ENCODE assay signal across 8 cellular contexts in genomic region chr21:45982758-45983731, GRCh38. TPM values are rescaled to one million over a fixed set of nuclear protein-coding genes. Genes with fewer than 3 reads are reported as not detected.
DNase-seq lines count a peak whose midpoint lies in the region; TF ChIP-seq lines count a peak whose summit lies in the region.

No MANE protein-coding gene starts in this region.

- no peaks in the 10 kb centered on the region for H3K9me3 ChIP-seq in BLaER1 treated with 17β-estradiol and CSF1 and Interleukin-3, amounts not matched to agents 10 nM and 100 nM (replicated peaks in 1 of 11)
- H3K9me3 ChIP-seq in PC-9 (ENCODE audit: insufficient read depth, low read depth) = no peaks in the 10 kb centered on the region
- no peaks in the 10 kb centered on the region for H3K9me3 ChIP-seq in fibroblast of lung (ENCODE audit: control insufficient read depth, insufficient read depth, low read depth, low read length)

- H3K9me2 ChIP-seq in PC-9 (ENCODE audit: insufficient read depth) = no peaks in the 10 kb centered on the region

- H3K79me2 ChIP-seq in PC-9 (ENCODE audit: low read depth) (peaks cover 18% of the 10 kb centered on the region), fibroblast of lung (ENCODE audit: control insufficient read depth, insufficient read depth, low read length) (peaks cover 63% of the 10 kb centered on the region)

- H3K4me2 ChIP-seq in BLaER1 treated with 17β-estradiol and CSF1 and Interleukin-3, amounts not matched to agents 10 nM and 100 nM = peak overlapping the region; percentile 97 to 100 (median 99)
- peak overlapping the region; percentile 82 for H3K4me2 ChIP-seq in PC-9
- peak overlapping the region; percentile 80 for H3K4me2 ChIP-seq in fibroblast of lung (ENCODE audit: extremely low read depth, insufficient read depth, low read length)

- TF ChIP-seq CTCF in PC-9 (conservative IDR thresholded peaks at IDR 0.05) (no peak), fibroblast of lung (conservative IDR thresholded peaks at IDR 0.05 in 1 of 2, IDR thresholded peaks at IDR 0.05 in 1 of 2; ENCODE audit: low read depth in 1 of 2, low read length in 2 of 2) (no peak), osteocyte (IDR thresholded peaks at IDR 0.05) (no peak)

- H3K27me3 Mint-ChIP-seq in osteocyte (ENCODE audit: unreplicated experiment) = no peaks in the 10 kb centered on the region

- H3K27ac Mint-ChIP-seq in osteocyte (ENCODE audit: unreplicated experiment) = peak overlapping the region; percentile 54

- intact Hi-C loops in PC-9 (cut with micrococcal nuclease; ENCODE audit: unreplicated experiment) = loop anchor here (5.0 to 10.0 kb wide), 2 partner anchors 62 to 244 kb away; partner anchors contain the start of gene LSS

- no peak overlapping the region for H3K27ac ChIP-seq in BLaER1 treated with 17β-estradiol and CSF1 and Interleukin-3, amounts not matched to agents 10 nM and 100 nM
- H3K27ac ChIP-seq in PC-9 = no peak overlapping the region
- H3K27ac ChIP-seq in fibroblast of lung (ENCODE audit: insufficient read depth, low read length) = peak overlapping the region; percentile 65

- H3K4me3 Mint-ChIP-seq in osteocyte (ENCODE audit: unreplicated experiment) = peak overlapping the region; percentile 80

- DNase-seq in PC-9 (no peak), fibroblast of lung (ENCODE audit: low read depth in 2 of 2) (no peak), osteocyte (ENCODE audit: extremely low spot score, unreplicated experiment) (peak; percentile 84), hypothalamus (lab: John Stamatoyannopoulos, UW) (no peak), NCI-H1092 treated with DMSO at 0.1 percent for 48 hours (lab: John Stamatoyannopoulos, UW) (no peak), NCI-H2081 treated with DMSO at 0.1 percent for 48 hours (lab: John Stamatoyannopoulos, UW) (no peak)
- DNase-seq in activated CD4-positive, alpha-beta T cell treated with anti-CD3 and anti-CD28 coated beads, Interleukin-2, amount 50 U/mL, for 1 hour = no peak

- peaks cover 15% of the 10 kb centered on the region for H3K36me3 Mint-ChIP-seq in osteocyte (ENCODE audit: unreplicated experiment)

- H3K4me1 ChIP-seq in BLaER1 treated with 17β-estradiol and CSF1 and Interleukin-3, amounts not matched to agents 10 nM and 100 nM = peaks cover 22 to 51% (median 40%) of the 10 kb centered on the region in 10 experiments
- H3K4me1 ChIP-seq in PC-9 (replicated peaks; ENCODE audit: insufficient read depth) (no peaks in the 10 kb centered on the region), fibroblast of lung (ENCODE audit: control insufficient read depth, extremely low read depth, insufficient read depth, low read length) (peaks cover 30% of the 10 kb centered on the region)

- POLR2A ChIA-PET in PC-9 (lab: Charles Lee; ENCODE audit: unreplicated experiment) = no interaction called here

- peak overlapping the region; percentile 55 to 71 (median 62); a peak in 16 of 20 replicates for H3K4me3 ChIP-seq in BLaER1 treated with 17β-estradiol and CSF1 and Interleukin-3, amounts not matched to agents 10 nM and 100 nM
- H3K4me3 ChIP-seq in PC-9 = peak overlapping the region; percentile 79
- H3K4me3 ChIP-seq in fibroblast of lung (replicated peaks in 1 of 4; ENCODE audit: control extremely low read depth in 1 of 4, insufficient read depth in 1 of 4, low read depth in 3 of 4, low read length in 4 of 4) = peak overlapping the region; percentile 76 to 99 (median 96)

- H3K9me3 Mint-ChIP-seq in osteocyte (ENCODE audit: unreplicated experiment) = no peaks in the 10 kb centered on the region

- peaks cover 14% of the 10 kb centered on the region; the same call in 1 of the 2 replicates for H3F3A ChIP-seq in PC-9 (ENCODE audit: insufficient read depth, low read depth)

- H3K4me1 Mint-ChIP-seq in osteocyte (ENCODE audit: unreplicated experiment) = peaks cover 28% of the 10 kb centered on the region

- no peak overlapping the region for H2AFZ ChIP-seq in PC-9
- H2AFZ ChIP-seq in fibroblast of lung (ENCODE audit: low read length) = no peak overlapping the region

- peaks cover 0 to 24% (median 10%) of the 10 kb centered on the region in 11 experiments; a peak in 13 of 22 replicates for H4K20me1 ChIP-seq in BLaER1 treated with 17β-estradiol and CSF1 and Interleukin-3, amounts not matched to agents 10 nM and 100 nM
- H4K20me1 ChIP-seq in PC-9 (ENCODE audit: insufficient read depth) = no peaks in the 10 kb centered on the region
- H4K20me1 ChIP-seq in fibroblast of lung (ENCODE audit: control insufficient read depth, extremely low read depth, insufficient read depth, low read length) = no peaks in the 10 kb centered on the region

- H3K9ac ChIP-seq in BLaER1 treated with 17β-estradiol and CSF1 and Interleukin-3, amounts not matched to agents 10 nM and 100 nM = peak overlapping the region in 6 of 11 experiments; percentile 64 to 79 (median 74); a peak in 7 of 22 replicates
- H3K9ac ChIP-seq in fibroblast of lung (ENCODE audit: insufficient read depth, low read length) = peak overlapping the region; percentile 91

- no TSS peak for BruUV-seq in PC-9 (replicated peaks; lab: Mats Ljungman, UMichigan)

- CTCF ChIA-PET in PC-9 (lab: Charles Lee) = no interaction called here

- H3K36me3 ChIP-seq in BLaER1 treated with 17β-estradiol and CSF1 and Interleukin-3, amounts not matched to agents 10 nM and 100 nM = no peaks in the 10 kb centered on the region
- H3K36me3 ChIP-seq in PC-9 (ENCODE audit: low read depth) (no peaks in the 10 kb centered on the region), fibroblast of lung (ENCODE audit: control insufficient read depth, insufficient read depth, low read length) (peaks cover 50% of the 10 kb centered on the region)

- H3K27me3 ChIP-seq in BLaER1 treated with 17β-estradiol and CSF1 and Interleukin-3, amounts not matched to agents 10 nM and 100 nM = peaks cover 19 to 62% (median 38%) of the 10 kb centered on the region in 11 experiments
- H3K27me3 ChIP-seq in PC-9 (ENCODE audit: insufficient read depth, low read depth) (no peaks in the 10 kb centered on the region), fibroblast of lung (ENCODE audit: control insufficient read depth, insufficient read depth, low read length) (no peaks in the 10 kb centered on the region)

RNA-seq across cellular contexts. Expression of gene COL6A1, which starts 1.5 kb away (rescaled TPM):
- 43.1 and 51.8 TPM in 2 replicates for total RNA-seq in PC-9 (2021)
- 623 and 645 TPM in 2 replicates for total RNA-seq in fibroblast of lung
- polyA plus RNA-seq in fibroblast of lung = 621 and 1,137 TPM in 2 replicates
- polyA plus RNA-seq in fibroblast of lung (2012) = 1,146 and 2,228 TPM in 2 replicates
- polyA minus RNA-seq in fibroblast of lung (ENCODE audit: low replicate concordance) = 1,147 and 1,843 TPM in 2 replicates
- 1,503 and 1,582 TPM in 2 replicates for total RNA-seq in osteocyte

Comparison
In these comparisons a context has a peak if more than half of its experiments do, and no peak if none do; other contexts are left out.
1. RNA of gene COL6A1, which starts 1.5 kb away (total RNA-seq): 1,503 to 1,582 TPM in osteocyte and 623 to 645 TPM in fibroblast of lung; 43.1 to 51.8 TPM in PC-9; every median in the first group is over 10 times any median in the second.
2. Peak in every context shown above with its lines, with median percentiles within 50 percentile points of each other: H3K4me2 ChIP-seq and H3K4me3 ChIP-seq.